ENCODE assay signal across 9 cellular contexts in the genomic region with DNA sequence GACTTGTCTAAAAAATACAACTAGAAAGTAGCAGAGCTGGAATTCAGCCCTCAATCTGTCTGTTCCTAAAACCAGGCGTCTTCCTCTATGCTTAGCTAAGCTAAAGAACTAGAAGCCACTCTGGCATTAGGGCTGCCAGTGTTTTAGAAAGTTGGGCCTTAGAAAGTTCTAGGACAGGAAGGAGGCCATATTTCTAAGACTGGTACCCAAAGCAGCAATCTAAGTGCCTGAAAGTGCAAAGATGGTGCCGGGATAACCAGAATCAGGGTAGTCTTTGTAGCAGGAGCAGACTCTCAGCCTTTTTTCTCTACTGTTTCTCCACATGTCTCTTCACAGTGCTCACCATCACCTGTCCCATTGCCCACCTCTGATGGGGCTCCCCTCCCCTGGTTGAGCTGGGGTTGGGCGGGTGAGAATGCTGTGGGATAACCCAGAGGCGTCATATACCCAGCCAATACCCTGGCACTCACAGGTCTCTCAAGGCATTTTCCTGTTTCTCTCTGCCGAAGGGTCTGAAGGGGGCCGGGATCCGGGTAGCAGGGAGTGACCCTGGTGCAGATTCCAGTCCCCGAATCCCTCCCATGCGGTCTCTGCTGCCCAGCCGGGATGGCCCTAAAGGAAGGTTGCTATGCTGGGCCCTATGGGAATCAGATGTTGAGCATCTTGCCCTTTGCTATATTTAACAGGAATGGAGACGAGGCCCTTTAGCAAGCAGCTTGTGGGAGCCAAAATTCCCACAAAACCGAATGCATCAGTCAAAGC. TPM values are rescaled to one million over a fixed set of nuclear protein-coding genes. Genes with fewer than 3 reads are reported as not detected.
DNase-seq lines count a peak whose midpoint lies in the region; ATAC-seq and TF ChIP-seq lines count a peak whose summit lies in the region.
"Had no signal": no experiment of that assay in that cellular context is flagged by ENCODE, and none has a peak within 500 bp of the region (broad histone marks: within the 10 kb centered on the region; RNA-seq: fewer than 3 reads in every experiment).

No MANE protein-coding gene starts in this region.

- 76 to 82% methylated on average over 12 of the region's 12 CpGs for WGBS in thyroid gland, 2 donors

- H3K27me3 ChIP-seq in layer of hippocampus (ENCODE audit: control insufficient read depth, insufficient read depth, low read length) (peaks cover 8% of the 10 kb centered on the region), thyroid gland (no peaks in the 10 kb centered on the region)

- H3K36me3 Mint-ChIP-seq in activated CD4-positive, alpha-beta memory T cell treated with anti-CD3 and anti-CD28 coated beads, Interleukin-2, amount 10 ng/mL, durations not matched to agents 7 days and 5 days (ENCODE audit: low read depth) = peaks cover 57% of the 10 kb centered on the region

- no peak for ATAC-seq in GM18870 (IDR thresholded peaks at IDR 0.05; ENCODE audit: unreplicated experiment)

- in situ Hi-C loops in ACHN (cut with HindIII; ENCODE audit: low pct_ligation_motif_present, low pct_unique_long_range_greater_than_20kb, low sequenced_read_pairs) = no loop called here

- peak; percentile 63 for DNase-seq in activated CD8-positive, alpha-beta memory T cell treated with anti-CD3 and anti-CD28 coated beads, Interleukin-2, amount 50 U/mL, for 48 hours
- no peak for DNase-seq in activated CD8-positive, alpha-beta memory T cell treated with anti-CD3 and anti-CD28 coated beads for 24 hours
- no peak for DNase-seq in activated CD4-positive, alpha-beta memory T cell treated with anti-CD3 and anti-CD28 coated beads, Interleukin-2, amount 10 ng/mL, durations not matched to agents 7 days and 5 days
- DNase-seq in thyroid gland (no peak), ACHN (no peak), GDM1 (lab: John Stamatoyannopoulos, UW) (no peak)
- DNase-seq: NCI-H1436 had no signal

- peaks cover 0 to 4% of the 10 kb centered on the region in 2 donors for H3K4me1 ChIP-seq in thyroid gland

- H3K9me3 Mint-ChIP-seq in activated CD4-positive, alpha-beta memory T cell treated with anti-CD3 and anti-CD28 coated beads, Interleukin-2, amount 10 ng/mL, durations not matched to agents 7 days and 5 days = peaks cover 8% of the 10 kb centered on the region

- peak overlapping the region; percentile 87 for H3K4me3 Mint-ChIP-seq in activated CD4-positive, alpha-beta memory T cell treated with anti-CD3 and anti-CD28 coated beads, Interleukin-2, amount 10 ng/mL, durations not matched to agents 7 days and 5 days

- H3K4me1 Mint-ChIP-seq in activated CD4-positive, alpha-beta memory T cell treated with anti-CD3 and anti-CD28 coated beads, Interleukin-2, amount 10 ng/mL, durations not matched to agents 7 days and 5 days = peaks cover 63% of the 10 kb centered on the region

- CTCF ChIA-PET in activated CD4-positive, alpha-beta memory T cell treated with anti-CD3 and anti-CD28 coated beads, Interleukin-2, amount 10 ng/mL, durations not matched to agents 7 days and 5 days (lab: Charles Lee) = interaction anchor here (1.3 to 3.9 kb wide), 5 partner anchors 8 to 409 kb away, joined by 3 to 48 read pairs (median 6); a partner anchor contains a TSS

- intact Hi-C loops in thyroid gland (cut with DNase I) = no loop called here

- no peak for TF ChIP-seq POLR2A in thyroid gland (IDR thresholded peaks at IDR 0.05)

- no peaks in the 10 kb centered on the region for H3K36me3 ChIP-seq in thyroid gland

- H3K4me3 ChIP-seq in thyroid gland (replicated peaks in 1 of 3) = no peak overlapping the region

- H3K27ac ChIP-seq in layer of hippocampus (ENCODE audit: low read depth, low read length) (peak overlapping the region; percentile 63), thyroid gland (peak overlapping the region in 2 of 3 donors; percentile 47 to 82)

- H3K9me3 ChIP-seq in thyroid gland = no peaks in the 10 kb centered on the region

- H3K27me3 Mint-ChIP-seq in activated CD4-positive, alpha-beta memory T cell treated with anti-CD3 and anti-CD28 coated beads, Interleukin-2, amount 10 ng/mL, durations not matched to agents 7 days and 5 days = no peaks in the 10 kb centered on the region

- peak overlapping the region; percentile 97 for H3K27ac Mint-ChIP-seq in activated CD4-positive, alpha-beta memory T cell treated with anti-CD3 and anti-CD28 coated beads, Interleukin-2, amount 10 ng/mL, durations not matched to agents 7 days and 5 days

- POLR2A ChIA-PET in activated CD4-positive, alpha-beta memory T cell treated with anti-CD3 and anti-CD28 coated beads, Interleukin-2, amount 10 ng/mL, durations not matched to agents 7 days and 5 days (lab: Charles Lee) = interaction anchor here (0.8 to 13.0 kb wide), 22 partner anchors 8 to 893 kb away, joined by 3 to 189 read pairs (median 6); a partner anchor contains a TSS

- no peak for TF ChIP-seq CTCF in thyroid gland (IDR thresholded peaks at IDR 0.05)

RNA-seq across cellular contexts. Expression of a gene that starts 1.1 kb away (rescaled TPM):
- total RNA-seq in activated CD4-positive, alpha-beta memory T cell treated with anti-CD3 and anti-CD28 coated beads, Interleukin-2, amount 10 ng/mL, durations not matched to agents 7 days and 5 days = 100 to 1,000 TPM; 155 to 158 TPM
- total RNA-seq in thyroid gland = 10 to 100 TPM in 2 of 4 donors, 1 to 10 TPM in 2; 7.1 to 14.2 (median 10.8) TPM

Comparison
In these comparisons a context has a peak if more than half of its experiments do, and no peak if none do; other contexts are left out.
1. RNA of a gene that starts 1.1 kb away (total RNA-seq): 155 to 158 TPM in activated CD4-positive, alpha-beta memory T cell treated with anti-CD3 and anti-CD28 coated beads, Interleukin-2, amount 10 ng/mL, durations not matched to agents 7 days and 5 days; 7.1 to 14.2 TPM in thyroid gland; every median in the first group is over 10 times any median in the second.